In the genomic region with DNA sequence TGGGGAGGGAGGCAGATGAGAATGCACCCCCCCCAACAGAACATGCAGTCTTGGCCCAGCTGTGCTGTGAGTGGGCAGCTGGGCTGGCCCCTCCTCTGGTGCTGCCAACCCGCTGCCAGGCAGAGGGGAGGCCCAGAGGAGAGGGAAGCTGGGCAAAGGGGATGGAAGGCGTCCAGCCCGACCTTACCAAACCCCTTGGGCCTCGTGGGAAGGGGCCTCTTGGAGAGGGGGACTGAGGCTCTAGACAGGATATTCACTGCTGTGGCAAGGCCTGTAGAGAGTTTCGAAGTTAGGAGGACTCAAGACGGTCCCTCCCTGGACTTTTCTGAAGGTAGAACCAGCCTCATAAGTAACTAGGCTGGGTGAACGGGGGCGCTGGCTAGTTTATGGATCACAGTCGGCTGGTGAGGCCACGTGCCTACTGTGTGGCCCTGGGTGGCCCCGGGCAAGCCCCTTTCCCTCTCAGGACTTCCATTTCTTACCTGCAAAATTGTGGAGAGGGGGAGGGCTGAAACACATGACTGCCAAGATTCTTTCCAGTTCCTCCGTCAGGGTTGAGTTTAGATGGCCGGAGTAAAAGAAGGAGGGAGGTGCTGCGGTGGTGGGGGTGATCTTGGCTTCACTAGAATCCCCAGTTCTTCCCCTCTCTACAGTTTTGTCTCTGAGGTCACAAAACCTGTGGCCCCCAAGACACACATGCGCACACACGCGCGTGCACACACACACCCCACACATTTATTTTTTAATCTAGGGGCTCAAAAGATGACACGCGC, we compare ENCODE assay signal across 8 cellular contexts. TPM values are rescaled to one million over a fixed set of nuclear protein-coding genes. Genes with fewer than 3 reads are reported as not detected.
DNase-seq lines count a peak whose midpoint lies in the region; ATAC-seq and TF ChIP-seq lines count a peak whose summit lies in the region.

No MANE protein-coding gene starts in this region.

- H3K27ac ChIP-seq in muscle layer of duodenum (ENCODE audit: low read length) (peak overlapping the region; percentile 85), thoracic aorta (peak overlapping the region; percentile 90 to 92)

- H3K4me3 ChIP-seq in epithelial cell of esophagus (ENCODE audit: low read length), result peak overlapping the region; percentile 31
- H3K4me3 ChIP-seq in muscle layer of duodenum (ENCODE audit: low read depth in 1 of 2, low read length in 2 of 2), result peak overlapping the region; percentile 59 to 69
- peak overlapping the region; percentile 91 for H3K4me3 ChIP-seq in thoracic aorta

- H3K27me3 ChIP-seq in muscle layer of duodenum (ENCODE audit: low read depth, low read length), result no peaks in the 10 kb centered on the region
- H3K27me3 ChIP-seq in thoracic aorta (replicated peaks; ENCODE audit: insufficient read depth), result no peaks in the 10 kb centered on the region

- TF ChIP-seq CTCF in epithelial cell of esophagus (IDR thresholded peaks at IDR 0.05; ENCODE audit: insufficient read depth, low read depth, low read length, missing control alignments) (no peak), thoracic aorta (IDR thresholded peaks at IDR 0.05) (no peak)

- H3K4me1 ChIP-seq in muscle layer of duodenum (ENCODE audit: control insufficient read depth in 1 of 2, insufficient read depth in 2 of 2, low read length in 2 of 2), result peaks cover 3 to 31% of the 10 kb centered on the region in 2 donors
- peaks cover 8 to 34% of the 10 kb centered on the region in 2 donors for H3K4me1 ChIP-seq in thoracic aorta (ENCODE audit: control insufficient read depth in 1 of 2, low read depth in 2 of 2)

- ATAC-seq in HG03139 (IDR thresholded peaks at IDR 0.05; ENCODE audit: unreplicated experiment) (peak; percentile 17), thoracic aorta (ENCODE audit: insufficient number of reproducible peaks, low FRiP score, low read depth) (peak; percentile 39), GM18907 (IDR thresholded peaks at IDR 0.05; ENCODE audit: unreplicated experiment) (no peak)

- H3K9me3 ChIP-seq in muscle layer of duodenum (ENCODE audit: control insufficient read depth in 1 of 2, low read length in 2 of 2) (no peaks in the 10 kb centered on the region), thoracic aorta (no peaks in the 10 kb centered on the region)

- peak; percentile 56 for DNase-seq in CMK (ENCODE audit: low read depth)
- peak; percentile 60 to 70 for DNase-seq in activated CD4-positive, alpha-beta T cell treated with anti-CD3 and anti-CD28 coated beads, Interleukin-2, amount 50 U/mL, for 48 hours
- DNase-seq in epithelial cell of esophagus (ENCODE audit: low read depth), result no peak
- DNase-seq in thoracic aorta (ENCODE audit: low spot score), result no peak
- DNase-seq in HuH-7.5 (ENCODE audit: low spot score), result no peak

- H3K36me3 ChIP-seq in muscle layer of duodenum (ENCODE audit: control insufficient read depth in 1 of 2, insufficient read depth in 2 of 2, low read length in 2 of 2), result no peaks in the 10 kb centered on the region
- no peaks in the 10 kb centered on the region for H3K36me3 ChIP-seq in thoracic aorta

RNA-seq across cellular contexts. Expression of gene STAT5A, which starts 0.8 kb away (rescaled TPM):
- 10 to 100 TPM; 65.5 to 69.8 TPM for total RNA-seq in thoracic aorta

RNA-seq across cellular contexts. Expression of gene STAT5B, which starts 11.3 kb away (rescaled TPM):
- total RNA-seq in thoracic aorta, result 100 to 1,000 TPM in 1 of 2 donors, 10 to 100 TPM in 1; 95.2 to 117 TPM

Comparison
In these comparisons a context has a peak if more than half of its experiments do, and no peak if none do; other contexts are left out.
1. DNase-seq: peak in CMK (single experiment) and activated CD4-positive, alpha-beta T cell treated with anti-CD3 and anti-CD28 coated beads, Interleukin-2, amount 50 U/mL, for 48 hours (2 of 2); none in epithelial cell of esophagus (single experiment), thoracic aorta (single experiment) and HuH-7.5 (single experiment).
2. H3K4me3 ChIP-seq: peak in every context shown above with its lines; median percentile 91 in thoracic aorta; 64 in muscle layer of duodenum; 31 in epithelial cell of esophagus.